In genomic region chr5:8650197-8650596, GRCh38 we compare ENCODE assay signal across 18 cellular contexts.
DNase-seq lines count a peak whose midpoint lies in the region; FAIRE-seq and TF ChIP-seq lines count a peak whose summit lies in the region.
"Had no signal": no experiment of that assay in that cellular context is flagged by ENCODE, and none has a peak within 500 bp of the region (broad histone marks: within the 10 kb centered on the region; RNA-seq: fewer than 3 reads in every experiment).

No MANE protein-coding gene starts in this region.

- no peaks in the 10 kb centered on the region for H3K36me3 ChIP-seq in kidney (ENCODE audit: control insufficient read depth in 1 of 2, insufficient read depth in 2 of 2, low read length in 2 of 2)
- H3K36me3 ChIP-seq: SJSA1, stomach, uterus had no signal

- H3K4me3 ChIP-seq in kidney (ENCODE audit: low read length in 2 of 2) (peak overlapping the region in 1 of 2 donors; percentile 30), lower leg skin (ENCODE audit: low read depth, poor library complexity, severe bottlenecking) (no peak overlapping the region)
- H3K4me3 ChIP-seq: SJSA1, stomach, uterus had no signal

- DNase-seq in NCI-H2107 treated with DMSO at 0.1 percent for 48 hours (lab: John Stamatoyannopoulos, UW; ENCODE audit: unreplicated experiment), result peak; percentile 20
- DNase-seq in NCI-H2107 (lab: John Stamatoyannopoulos, UW), result no peak
- peak; percentile 45 for DNase-seq in HS-27A (ENCODE audit: low read depth)
- DNase-seq in RPMI7951 (ENCODE audit: low read depth), result peak; percentile 0
- no peak for DNase-seq in kidney
- no peak for DNase-seq in lower leg skin (ENCODE audit: low spot score in 2 of 2)
- DNase-seq in effector CD8-positive, alpha-beta T cell (lab: John Stamatoyannopoulos, UW), result no peak
- DNase-seq in ecto neural progenitor cell (ENCODE audit: low spot score), result no peak
- DNase-seq: Caco-2; midbrain; NK-92 treated with Interleukin-12 subunit alpha and Interleukin-12 subunit beta, amount 100 ng/mL, for 24 hours; nucleus accumbens; stomach; uterus had no signal

- no peaks in the 10 kb centered on the region for H3K4me1 ChIP-seq in kidney (ENCODE audit: control insufficient read depth in 1 of 2, insufficient read depth in 1 of 2, low read depth in 1 of 2, low read length in 2 of 2)
- H3K4me1 ChIP-seq: Caco-2, SJSA1, stomach, uterus had no signal

- no peaks in the 10 kb centered on the region for H3K9me3 ChIP-seq in kidney (ENCODE audit: control insufficient read depth in 1 of 2, low read length in 2 of 2)
- H3K9me3 ChIP-seq: Caco-2, SJSA1, stomach, uterus had no signal

- no peak overlapping the region for H3K9ac ChIP-seq in kidney (ENCODE audit: low read length in 2 of 2)

- no peak for FAIRE-seq in kidney (lab: Jason Lieb, UNC)
- FAIRE-seq: bronchial epithelial cell, frontal cortex, TTC549 had no signal

- WGBS in lower leg skin, 2 donors, result 71 to 82% methylated on average over 6 of the region's 6 CpGs

- intact Hi-C loops in kidney (cut with DNase I), result no loop called here
- intact Hi-C loops in lower leg skin (cut with DNase I; ENCODE audit: low total_unique reads), result no loop called here

- TF ChIP-seq CTCF in kidney (IDR thresholded peaks at IDR 0.05; ENCODE audit: borderline replicate concordance, extremely low read depth, insufficient read depth), result peak; percentile 7
- TF ChIP-seq CTCF in lower leg skin (IDR thresholded peaks at IDR 0.05), result no peak

- no peak overlapping the region for H3K27ac ChIP-seq in kidney (ENCODE audit: low read depth in 2 of 2, low read length in 2 of 2)
- H3K27ac ChIP-seq: SJSA1, stomach, uterus had no signal

- no peak for TF ChIP-seq POLR2A in lower leg skin (IDR thresholded peaks at IDR 0.05)

Comparison
In these comparisons a context has a peak if more than half of its experiments do, and no peak if none do; other contexts are left out.
1. DNase-seq: peak in NCI-H2107 treated with DMSO at 0.1 percent for 48 hours (single experiment), HS-27A (single experiment) and RPMI7951 (single experiment); none in NCI-H2107 (single experiment), kidney (single experiment), lower leg skin (0 of 2), effector CD8-positive, alpha-beta T cell (single experiment) and ecto neural progenitor cell (single experiment).